Comparison of ENCODE assay signal across 15 cellular contexts in genomic region chr12:102950950-102951490, GRCh38. TPM values are rescaled to one million over a fixed set of nuclear protein-coding genes. Genes with fewer than 3 reads are reported as not detected.
A peak's percentile ranks its signal among the peaks of the same experiment; 100 is the strongest.
DNase-seq lines count a peak whose midpoint lies in the region; ATAC-seq and TF ChIP-seq lines count a peak whose summit lies in the region.
"Had no signal": no experiment of that assay in that cellular context is flagged by ENCODE, and none has a peak within 500 bp of the region (broad histone marks: within the 10 kb centered on the region; RNA-seq: fewer than 3 reads in every experiment).

No MANE protein-coding gene starts in this region.

- peaks cover 100% of the 10 kb centered on the region for H3K27me3 Mint-ChIP-seq in H9 (ENCODE audit: low read depth)
- H3K27me3 Mint-ChIP-seq in activated B cell treated with CpG ODN at 0.5 μM for 24 hours: peaks cover 74% of the 10 kb centered on the region
- H3K27me3 Mint-ChIP-seq in memory B cell: peaks cover 38% of the 10 kb centered on the region

- H4K91ac ChIP-seq in H9 (ENCODE audit: insufficient read length, low read depth, low read length): no peak overlapping the region

- no peak for TF ChIP-seq CTCF in H9 (conservative IDR thresholded peaks at IDR 0.05)
- TF ChIP-seq CTCF in activated B cell treated with CpG ODN at 0.5 μM for 24 hours (IDR thresholded peaks at IDR 0.05): no peak
- TF ChIP-seq CTCF in adrenal gland (IDR thresholded peaks at IDR 0.05): no peak

- H3K36me3 ChIP-seq in adrenal gland (replicated peaks in 1 of 2) (no peaks in the 10 kb centered on the region), HAP-1 (replicated peaks) (no peaks in the 10 kb centered on the region)
- H3K36me3 ChIP-seq: BLaER1 treated with 17β-estradiol and CSF1 and Interleukin-3, amounts not matched to agents 10 nM and 100 nM; colonic mucosa; stomach had no signal

- no peak overlapping the region for H4K5ac ChIP-seq in H9 (ENCODE audit: insufficient read length, low read depth, low read length)

- no peak overlapping the region for H3T11ph ChIP-seq in H9 (ENCODE audit: low read length)

- no CpG with 5 or more reads among the region's 21 CpGs for WGBS in H9 (ENCODE audit: extremely low coverage, insufficient read length, low lambda C conversion rate)
- WGBS in adrenal gland, 4 donors: 4 to 8% (median 6%) methylated on average over 8 to 21 of the region's 21 CpGs

- intact Hi-C loops in activated B cell treated with CpG ODN at 0.5 μM for 24 hours (cut with micrococcal nuclease): loop anchor here (1.0 to 10.0 kb wide), 2 partner anchors 7 to 354 kb away; no protein-coding TSS in a partner anchor
- intact Hi-C loops in adrenal gland (cut with DNase I): no loop called here

- H4K8ac ChIP-seq in H9 (replicated peaks; ENCODE audit: insufficient read length, low read depth, low read length): no peak overlapping the region

- H2AK5ac ChIP-seq in H9 (ENCODE audit: insufficient read length, low read length): no peak overlapping the region

- no peak overlapping the region for H2AFZ ChIP-seq in H9 (ENCODE audit: low read length)

- H3K27me3 ChIP-seq in H9 (ENCODE audit: insufficient read depth, low read length): peaks cover 65% of the 10 kb centered on the region
- peaks cover 26% of the 10 kb centered on the region for H3K27me3 ChIP-seq in adrenal gland
- peaks cover 11% of the 10 kb centered on the region for H3K27me3 ChIP-seq in HAP-1 (ENCODE audit: low read depth)

- no peak overlapping the region for H2BK12ac ChIP-seq in H9 (ENCODE audit: insufficient read length, low read depth, low read length)

- H3K23ac ChIP-seq in H9 (ENCODE audit: insufficient read length, low read depth, low read length): no peak overlapping the region

- H4K20me1 ChIP-seq in H9 (ENCODE audit: control insufficient read depth, insufficient read depth, insufficient read length): no peaks in the 10 kb centered on the region

- H2BK5ac ChIP-seq in H9 (ENCODE audit: insufficient read length, low read length): no peak overlapping the region

- H3K4me3 ChIP-seq in adrenal gland (no peak overlapping the region), HAP-1 (no peak overlapping the region)
- H3K4me3 ChIP-seq: BLaER1 treated with 17β-estradiol and CSF1 and Interleukin-3, amounts not matched to agents 10 nM and 100 nM; colonic mucosa; stomach had no signal

- in situ Hi-C loops in HAP-1 (cut with MboI; ENCODE audit: low sequenced_read_pairs): no loop called here

- H3K23me2 ChIP-seq in H9 (ENCODE audit: insufficient read length, low read depth, low read length, poor library complexity, severe bottlenecking): peaks cover 10% of the 10 kb centered on the region

- H3K4me1 Mint-ChIP-seq in H9 (peaks cover 19 to 35% of the 10 kb centered on the region in 2 experiments), activated B cell treated with CpG ODN at 0.5 μM for 24 hours (peaks cover 14% of the 10 kb centered on the region), memory B cell (peaks cover 8% of the 10 kb centered on the region)

- H2BK120ac ChIP-seq in H9 (ENCODE audit: low read depth, low read length, poor library complexity, severe bottlenecking): no peak overlapping the region

- no peak overlapping the region for H3K14ac ChIP-seq in H9 (ENCODE audit: insufficient read depth, low read length)

- CTCF ChIA-PET in activated B cell treated with CpG ODN at 0.5 μM for 24 hours (lab: Charles Lee): interaction anchor here (1.1 to 7.2 kb wide), 4 partner anchors 15 to 598 kb away, joined by 3 to 171 read pairs (median 22); no protein-coding TSS in a partner anchor

- H3K9me3 ChIP-seq in H9 (ENCODE audit: control insufficient read depth, low read depth, low read length) (no peaks in the 10 kb centered on the region), adrenal gland (replicated peaks in 1 of 3) (no peaks in the 10 kb centered on the region), HAP-1 (no peaks in the 10 kb centered on the region)
- H3K9me3 ChIP-seq: colonic mucosa, stomach had no signal

- H3K9me3 Mint-ChIP-seq in H9: peaks cover 0 to 3% of the 10 kb centered on the region in 2 experiments; a peak in 2 of 5 replicates
- no peaks in the 10 kb centered on the region for H3K9me3 Mint-ChIP-seq in activated B cell treated with CpG ODN at 0.5 μM for 24 hours
- H3K9me3 Mint-ChIP-seq in memory B cell: no peaks in the 10 kb centered on the region

- no peak overlapping the region for H3K9ac ChIP-seq in H9 (ENCODE audit: extremely low read depth, insufficient read length, low read length)
- H3K9ac ChIP-seq: BLaER1 treated with 17β-estradiol and CSF1 and Interleukin-3, amounts not matched to agents 10 nM and 100 nM had no signal

- H3K4me3 Mint-ChIP-seq in H9 (peak overlapping the region; percentile 56 to 82), activated B cell treated with CpG ODN at 0.5 μM for 24 hours (peak overlapping the region; percentile 67), memory B cell (peak overlapping the region; percentile 65)

- no peak overlapping the region for H3K27ac Mint-ChIP-seq in H9
- no peak overlapping the region for H3K27ac Mint-ChIP-seq in activated B cell treated with CpG ODN at 0.5 μM for 24 hours
- peak overlapping the region; percentile 4 for H3K27ac Mint-ChIP-seq in memory B cell

- H3K4ac ChIP-seq in H9 (ENCODE audit: low read depth, low read length): no peak overlapping the region

- H3K4me1 ChIP-seq in H9 (ENCODE audit: insufficient read depth, low read length): no peaks in the 10 kb centered on the region
- no peaks in the 10 kb centered on the region for H3K4me1 ChIP-seq in adrenal gland (replicated peaks in 1 of 2)
- no peaks in the 10 kb centered on the region for H3K4me1 ChIP-seq in HAP-1
- H3K4me1 ChIP-seq: BLaER1 treated with 17β-estradiol and CSF1 and Interleukin-3, amounts not matched to agents 10 nM and 100 nM; colonic mucosa had no signal

- H3K4me2 ChIP-seq in H9 (ENCODE audit: insufficient read depth, insufficient read length, low read length): peak overlapping the region; percentile 68
- H3K4me2 ChIP-seq: BLaER1 treated with 17β-estradiol and CSF1 and Interleukin-3, amounts not matched to agents 10 nM and 100 nM had no signal

- H3K36me3 Mint-ChIP-seq in H9 (ENCODE audit: insufficient read depth in 1 of 3, low read depth in 3 of 3): no peaks in the 10 kb centered on the region; a peak in 2 of 7 replicates
- H3K36me3 Mint-ChIP-seq in activated B cell treated with CpG ODN at 0.5 μM for 24 hours (ENCODE audit: low read depth): no peaks in the 10 kb centered on the region
- no peaks in the 10 kb centered on the region for H3K36me3 Mint-ChIP-seq in memory B cell

- DNase-seq in DMS53 treated with DMSO at 0.1 percent for 48 hours (lab: John Stamatoyannopoulos, UW; ENCODE audit: unreplicated experiment) (peak; percentile 51), H9 (no peak), activated B cell treated with CpG ODN at 0.5 μM for 24 hours (no peak), memory B cell (ENCODE audit: low spot score in 2 of 2) (no peak), adrenal gland (no peak), HAP-1 (ENCODE audit: low spot score in 2 of 2) (no peak)
- DNase-seq: colonic mucosa; NCI-H226; stimulated activated CD4-positive, alpha-beta T cell treated with anti-CD3 and anti-CD28 coated beads, Interleukin-4, amount 100 ng/mL, for 1 hour had no signal

- H2BK20ac ChIP-seq in H9 (ENCODE audit: low read depth, low read length, poor library complexity, severe bottlenecking): no peak overlapping the region

- no peak overlapping the region for H2BK15ac ChIP-seq in H9 (ENCODE audit: low read depth, low read length)

- H3K27ac ChIP-seq in H9 (ENCODE audit: insufficient read length, low read depth, low read length) (no peak overlapping the region), adrenal gland (no peak overlapping the region)
- H3K27ac ChIP-seq: BLaER1 treated with 17β-estradiol and CSF1 and Interleukin-3, amounts not matched to agents 10 nM and 100 nM; colonic mucosa; stomach had no signal

- H3K56ac ChIP-seq in H9 (ENCODE audit: insufficient read length, low read depth, low read length): no peak overlapping the region

- ATAC-seq in activated B cell treated with CpG ODN at 0.5 μM for 24 hours (ENCODE audit: low read depth) (no peak), memory B cell (ENCODE audit: low read depth) (peak; percentile 43), HG03039 (IDR thresholded peaks at IDR 0.05; ENCODE audit: unreplicated experiment) (no peak), GM21515 (IDR thresholded peaks at IDR 0.05; ENCODE audit: unreplicated experiment) (no peak)

- H3K18ac ChIP-seq in H9 (ENCODE audit: insufficient read length, low read depth, low read length): no peak overlapping the region

- POLR2A ChIA-PET in activated B cell treated with CpG ODN at 0.5 μM for 24 hours (lab: Charles Lee): interaction anchor here (0.8 kb wide), 1 partner anchor 586 kb away, joined by 3 read pairs; no protein-coding TSS in a partner anchor

- H3K79me1 ChIP-seq in H9 (ENCODE audit: insufficient read depth, low read depth, low read length, poor library complexity, severe bottlenecking): no peaks in the 10 kb centered on the region

- no peak for TF ChIP-seq POLR2A in adrenal gland (IDR thresholded peaks at IDR 0.05)

- no peaks in the 10 kb centered on the region for H3K79me2 ChIP-seq in H9 (ENCODE audit: insufficient read depth, low read length)

RNA-seq across cellular contexts. Expression of gene ASCL1, which starts 6.5 kb away (rescaled TPM):
- 0.20 TPM in 1 of 2 replicates, not detected in the other for total RNA-seq in H9 (2021)
- total RNA-seq in activated B cell treated with CpG ODN at 0.5 μM for 24 hours: 0.07 TPM in 1 of 2 replicates, not detected in the other
- 1 to 10 TPM in 3 of 8 donors, under 1 TPM in 4, not detected in 1; 0.18 to 2.8 (median 0.72) TPM for total RNA-seq in adrenal gland
- 1 to 10 TPM in 1 of 3 donors, under 1 TPM in 2; 0.54 to 1.9 (median 0.82) TPM for polyA plus RNA-seq in adrenal gland
- total RNA-seq: activated CD8-positive, alpha-beta memory T cell treated with anti-CD3 and anti-CD28 coated beads for 36 hours; mucosa of gallbladder had no signal

RNA-seq across cellular contexts. Expression of gene PAH, which starts 34.0 kb away (rescaled TPM):
- total RNA-seq in H9 (2021) (6.1 and 8.0 TPM in 2 replicates), activated B cell treated with CpG ODN at 0.5 μM for 24 hours (not detected in 2 replicates), adrenal gland (10 to 100 TPM in 3 of 8 donors, 1 to 10 TPM in 5; 1.7 to 20.4 (median 8.6) TPM)
- polyA plus RNA-seq in adrenal gland: 10 to 100 TPM in 1 of 3 donors, 1 to 10 TPM in 2; 3.9 to 34.3 (median 4.6) TPM
- total RNA-seq: activated CD8-positive, alpha-beta memory T cell treated with anti-CD3 and anti-CD28 coated beads for 36 hours had no signal
